In the genomic region with DNA sequence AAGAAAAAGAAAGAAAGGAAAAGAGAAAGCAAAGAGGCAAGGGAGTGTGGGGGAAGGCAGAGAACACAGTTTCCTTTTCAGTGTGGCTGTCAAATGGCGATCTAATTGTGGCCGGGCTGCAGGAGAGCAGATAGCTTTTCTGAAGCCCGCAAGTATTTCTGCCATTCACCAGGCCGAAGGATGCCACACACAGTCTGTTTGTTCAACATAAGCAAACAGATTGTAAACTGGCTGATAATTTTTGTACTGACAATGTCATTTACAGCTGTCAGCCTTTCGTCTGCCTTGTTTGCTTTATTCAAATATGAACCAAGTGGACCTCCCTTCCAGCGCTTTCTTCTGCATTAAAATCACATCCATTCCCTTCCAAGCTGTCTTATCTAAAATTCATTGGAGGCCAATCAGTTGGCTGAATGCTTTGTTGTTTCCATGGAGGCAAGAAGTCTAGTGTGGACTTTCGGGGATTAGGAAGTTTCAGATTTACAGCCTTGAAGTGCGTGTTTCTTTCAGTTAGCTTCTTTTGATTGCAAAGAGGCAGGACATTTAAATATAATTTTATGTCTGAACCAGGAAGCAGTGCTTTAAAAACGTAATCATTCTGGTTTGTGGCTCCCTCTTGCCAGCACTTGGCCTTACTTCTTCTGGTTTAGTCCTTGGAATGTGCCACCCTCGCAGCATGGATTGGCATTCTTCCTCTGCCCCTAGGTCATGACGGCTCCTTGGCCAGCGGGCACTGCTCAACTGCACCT, we compare ENCODE assay signal across 8 cellular contexts.
A peak's percentile ranks its signal among the peaks of the same experiment; 100 is the strongest.
DNase-seq lines count a peak whose midpoint lies in the region; ATAC-seq and FAIRE-seq lines count a peak whose summit lies in the region.
"Had no signal": no experiment of that assay in that cellular context is flagged by ENCODE, and none has a peak within 500 bp of the region (broad histone marks: within the 10 kb centered on the region; RNA-seq: fewer than 3 reads in every experiment).

No MANE protein-coding gene starts in this region.

- no peak for FAIRE-seq in HTR-8/SVneo (lab: Jason Lieb, UNC)

- peak; percentile 61 for ATAC-seq in HG03460 (IDR thresholded peaks at IDR 0.05; ENCODE audit: unreplicated experiment)
- no peak for ATAC-seq in GM19395 (IDR thresholded peaks at IDR 0.05; ENCODE audit: unreplicated experiment)
- ATAC-seq in GM18519 (IDR thresholded peaks at IDR 0.05; ENCODE audit: low FRiP score, unreplicated experiment) = no peak

- DNase-seq in SHP77 (lab: John Stamatoyannopoulos, UW) (peak; percentile 75 to 78), kidney tubule cell (ENCODE audit: low spot score) (peak; percentile 46), superior temporal gyrus (ENCODE audit: extremely low spot score) (peak; percentile 14), HTR-8/SVneo (ENCODE audit: insufficient read length, low spot score) (no peak)
- DNase-seq: effector CD8-positive, alpha-beta T cell had no signal
